ENCODE assay signal across 17 cellular contexts in the genomic region with DNA sequence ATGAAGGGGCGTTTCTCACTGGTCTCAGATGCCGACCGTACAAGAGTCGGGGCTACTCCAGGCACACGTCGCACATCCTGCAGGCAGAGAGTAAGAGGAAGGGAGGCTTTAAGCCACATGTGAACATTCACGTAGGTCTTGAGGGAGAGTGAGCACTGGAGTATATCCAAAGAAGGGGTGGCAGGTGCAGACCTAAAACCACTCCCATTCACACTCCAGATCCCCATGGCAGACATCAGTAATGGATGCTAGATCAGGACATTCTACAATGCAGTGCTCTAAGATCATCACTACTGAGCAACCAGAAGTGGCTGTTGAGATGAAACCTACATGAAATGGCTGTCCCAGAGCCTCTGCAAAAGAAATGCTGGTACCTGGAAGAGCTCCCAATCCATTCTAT. TPM values are rescaled to one million over a fixed set of nuclear protein-coding genes. Genes with fewer than 3 reads are reported as not detected.
A peak's percentile ranks its signal among the peaks of the same experiment; 100 is the strongest.
DNase-seq lines count a peak whose midpoint lies in the region; ATAC-seq and TF ChIP-seq lines count a peak whose summit lies in the region.
"Had no signal": no experiment of that assay in that cellular context is flagged by ENCODE, and none has a peak within 500 bp of the region (broad histone marks: within the 10 kb centered on the region; RNA-seq: fewer than 3 reads in every experiment).

No MANE protein-coding gene starts in this region.

- H3K4me3 Mint-ChIP-seq in Caco-2 (ENCODE audit: unreplicated experiment), result no peak overlapping the region
- H3K4me3 Mint-ChIP-seq in activated T-cell treated with anti-CD3 and anti-CD28 coated beads, Interleukin-2, amount 50 U/mL, for 4 hours, result no peak overlapping the region
- H3K4me3 Mint-ChIP-seq: memory B cell, T-helper 17 cell had no signal

- H3K36me3 ChIP-seq in Caco-2 (ENCODE audit: control insufficient read depth, insufficient read depth, low read length), result no peaks in the 10 kb centered on the region
- H3K36me3 ChIP-seq: ascending aorta, MG63, transverse colon had no signal

- no peaks in the 10 kb centered on the region for H3K27me3 ChIP-seq in Caco-2 (replicated peaks; ENCODE audit: control insufficient read depth, insufficient read depth, low read length)
- H3K27me3 ChIP-seq: ascending aorta, MG63 had no signal

- H3K9me3 Mint-ChIP-seq in Caco-2 (ENCODE audit: unreplicated experiment), result peaks cover 7% of the 10 kb centered on the region
- H3K9me3 Mint-ChIP-seq in activated T-cell treated with anti-CD3 and anti-CD28 coated beads, Interleukin-2, amount 50 U/mL, for 4 hours, result peaks cover 4% of the 10 kb centered on the region

- peak overlapping the region; percentile 44 for H3K27ac Mint-ChIP-seq in Caco-2 (ENCODE audit: unreplicated experiment)
- H3K27ac Mint-ChIP-seq: memory B cell, T-helper 17 cell had no signal

- POLR2A ChIA-PET in Caco-2 (lab: Charles Lee), result no interaction called here

- intact Hi-C loops in Caco-2 (cut with micrococcal nuclease; ENCODE audit: unreplicated experiment), result no loop called here

- H3K4me1 ChIP-seq in Caco-2, result peaks cover 25% of the 10 kb centered on the region
- H3K4me1 ChIP-seq: ascending aorta had no signal

- DNase-seq in Caco-2 (no peak), NOMO-1 treated with DMSO at 0.1 percent for 48 hours (lab: John Stamatoyannopoulos, UW; ENCODE audit: unreplicated experiment) (no peak), AML-193 (lab: John Stamatoyannopoulos, UW) (no peak)
- DNase-seq in Jurkat, Clone E6-1 (ENCODE audit: low read depth, low spot score), result peak; percentile 67
- DNase-seq in activated T-cell treated with anti-CD3 and anti-CD28 coated beads, Interleukin-2, amount 50 U/mL, for 4 hours, result no peak
- DNase-seq: ACHN; activated CD4-positive, alpha-beta T cell treated with anti-CD3 and anti-CD28 coated beads for 48 hours; MG63; NCI-H446 treated with DMSO at 0.1 percent for 48 hours; T-helper 17 cell; transverse colon had no signal

- no peaks in the 10 kb centered on the region for H3K9me3 ChIP-seq in Caco-2
- H3K9me3 ChIP-seq: ascending aorta, MG63, transverse colon had no signal

- BruUV-seq in Caco-2 (replicated peaks; lab: Mats Ljungman, UMichigan), result no TSS peak

- no peak overlapping the region for H3K4me3 ChIP-seq in Caco-2 (ENCODE audit: low read depth, low read length)
- H3K4me3 ChIP-seq in Jurkat, Clone E6-1 (ENCODE audit: low read length), result peak overlapping the region; percentile 38
- H3K4me3 ChIP-seq: ascending aorta, MG63, transverse colon had no signal

- CTCF ChIA-PET in Caco-2 (lab: Charles Lee), result interaction anchor here (2.9 kb wide), 1 partner anchor 10 kb away, joined by 9 read pairs; no protein-coding TSS in a partner anchor

- H3K27me3 Mint-ChIP-seq in Caco-2 (ENCODE audit: insufficient read depth, unreplicated experiment), result no peaks in the 10 kb centered on the region
- H3K27me3 Mint-ChIP-seq in activated T-cell treated with anti-CD3 and anti-CD28 coated beads, Interleukin-2, amount 50 U/mL, for 4 hours (ENCODE audit: low read depth), result peaks cover 10% of the 10 kb centered on the region

- H3K4me1 Mint-ChIP-seq in Caco-2 (ENCODE audit: low read depth, unreplicated experiment), result peaks cover 26% of the 10 kb centered on the region
- H3K4me1 Mint-ChIP-seq in activated T-cell treated with anti-CD3 and anti-CD28 coated beads, Interleukin-2, amount 50 U/mL, for 4 hours (ENCODE audit: low read depth), result no peaks in the 10 kb centered on the region
- H3K4me1 Mint-ChIP-seq: memory B cell, T-helper 17 cell had no signal

- H3K36me3 Mint-ChIP-seq in Caco-2 (ENCODE audit: insufficient read depth, unreplicated experiment), result peaks cover 8% of the 10 kb centered on the region
- H3K36me3 Mint-ChIP-seq in activated T-cell treated with anti-CD3 and anti-CD28 coated beads, Interleukin-2, amount 50 U/mL, for 4 hours (ENCODE audit: insufficient read depth), result no peaks in the 10 kb centered on the region
- H3K36me3 Mint-ChIP-seq: memory B cell had no signal

- ATAC-seq in GM19351 (IDR thresholded peaks at IDR 0.05; ENCODE audit: unreplicated experiment), result peak; percentile 65
- peak; percentile 68 for ATAC-seq in HG02870 (IDR thresholded peaks at IDR 0.05; ENCODE audit: unreplicated experiment)
- no peak for ATAC-seq in activated T-cell treated with anti-CD3 and anti-CD28 coated beads, Interleukin-2, amount 50 U/mL, for 4 hours
- no peak for ATAC-seq in HG03342 (IDR thresholded peaks at IDR 0.05; ENCODE audit: unreplicated experiment)
- ATAC-seq: T-helper 17 cell had no signal

- TF ChIP-seq CTCF in Caco-2 (IDR thresholded peaks at IDR 0.05; ENCODE audit: insufficient read depth in 1 of 2, low read depth in 1 of 2, low read length in 1 of 2, severe bottlenecking in 1 of 2, unreplicated experiment in 1 of 2), result no peak

RNA-seq across cellular contexts. Expression of gene WT1, which starts 39.0 kb away (rescaled TPM):
- total RNA-seq in Caco-2 (2022), result 4.7 and 6.0 TPM in 2 replicates
- polyA plus RNA-seq in Jurkat, Clone E6-1 (2012; ENCODE audit: insufficient read depth, insufficient read length), result 1.8 TPM
- total RNA-seq in activated T-cell treated with anti-CD3 and anti-CD28 coated beads, Interleukin-2, amount 50 U/mL, for 4 hours, result under 1 TPM in 2 of 3 donors, not detected in 1; 0.18 to 0.30 TPM
- total RNA-seq: ascending aorta, dermis microvascular lymphatic vessel endothelial cell, T-helper 17 cell had no signal

Comparison
In these comparisons a context has a peak if more than half of its experiments do, and no peak if none do; other contexts are left out.
1. ATAC-seq: peak in GM19351 (single experiment) and HG02870 (single experiment); none in activated T-cell treated with anti-CD3 and anti-CD28 coated beads, Interleukin-2, amount 50 U/mL, for 4 hours (0 of 2) and HG03342 (single experiment).